In genomic region chrX:74225111-74225510, GRCh38 we compare ENCODE assay signal across 38 cellular contexts.
"Had no signal": no experiment of that assay in that cellular context is flagged by ENCODE, and none has a peak within 500 bp of the region (broad histone marks: within the 10 kb centered on the region; RNA-seq: fewer than 3 reads in every experiment).

No MANE protein-coding gene starts in this region.

- H3K36me3 ChIP-seq: adrenal gland had no signal

- H3K4me3 ChIP-seq: adrenal gland, cardiac muscle cell had no signal

- H3K27me3 Mint-ChIP-seq: activated B cell treated with CpG ODN at 0.5 μM for 24 hours; activated CD4-positive, alpha-beta memory T cell treated with anti-CD3 and anti-CD28 coated beads for 36 hours; activated CD4-positive, alpha-beta T cell treated with anti-CD3 and anti-CD28 coated beads, Interleukin-2, amount 10 ng/mL, durations not matched to agents 24 days and 14 days; activated CD8-positive, alpha-beta T cell treated with anti-CD3 and anti-CD28 coated beads for 36 hours; activated naive CD8-positive, alpha-beta T cell treated with anti-CD3 and anti-CD28 coated beads for 36 hours; activated T-helper 17 cell treated with anti-CD3 and anti-CD28 coated beads, Interleukin-2, amount 50 U/mL, for 72 hours; brain; central memory CD8-positive, alpha-beta T cell had no signal

- DNase-seq: activated B cell treated with CpG ODN at 0.5 μM for 24 hours; activated CD4-positive, alpha-beta memory T cell treated with anti-CD3 and anti-CD28 coated beads for 36 hours; activated CD4-positive, alpha-beta T cell treated with anti-CD3 and anti-CD28 coated beads for 4 hours; activated CD4-positive, alpha-beta T cell treated with anti-CD3 and anti-CD28 coated beads, Interleukin-2, amount 10 ng/mL, durations not matched to agents 24 days and 14 days; activated CD4-positive, alpha-beta T cell treated with anti-CD3 and anti-CD28 coated beads, Interleukin-2, amount 50 U/mL, for 1 hour; activated CD4-positive, alpha-beta T cell treated with anti-CD3 and anti-CD28 coated beads, Interleukin-2, amount 50 U/mL, for 4 hours; activated CD4-positive, CD25-positive, alpha-beta regulatory T cell treated with anti-CD3 and anti-CD28 coated beads, Interleukin-2, amount 50 U/mL, for 72 hours; activated CD8-positive, alpha-beta memory T cell treated with anti-CD3 and anti-CD28 coated beads, Interleukin-2, amount 50 U/mL, for 4 hours; activated CD8-positive, alpha-beta T cell treated with anti-CD3 and anti-CD28 coated beads for 36 hours; activated effector memory CD4-positive, alpha-beta T cell treated with anti-CD3 and anti-CD28 coated beads, Interleukin-2, amount 50 U/mL, for 16 hours; activated gamma-delta T cell treated with Interleukin-2 at 50 U/mL for 16 hours; activated naive CD4-positive, alpha-beta T cell; activated naive CD4-positive, alpha-beta T cell treated with anti-CD3 and anti-CD28 coated beads for 36 hours; activated naive CD4-positive, alpha-beta T cell treated with anti-CD3 and anti-CD28 coated beads, Interleukin-2, amount 50 U/mL, for 16 hours; activated naive CD8-positive, alpha-beta T cell treated with anti-CD3 and anti-CD28 coated beads for 36 hours; activated T-cell treated with anti-CD3 and anti-CD28 coated beads for 4 hours; activated T-cell treated with anti-CD3 and anti-CD28 coated beads, Interleukin-2, amount 50 U/mL, for 1 hour; activated T-cell treated with anti-CD3 and anti-CD28 coated beads, Interleukin-2, amount 50 U/mL, for 4 hours; activated T-cell treated with anti-CD3 and anti-CD28 coated beads, Interleukin-2, amount 50 U/mL, for 72 hours; adrenal gland; amniotic stem cell; aorta; caudate nucleus; cerebellar nuclear complex; T-helper 1 cell; T-helper 2 cell; T-helper 9 cell had no signal

- H3K9me3 ChIP-seq: adrenal gland had no signal

- H3K27ac ChIP-seq: adrenal gland, cardiac muscle cell, VCaP had no signal

- H3K27ac Mint-ChIP-seq: activated B cell treated with CpG ODN at 0.5 μM for 24 hours; activated CD4-positive, alpha-beta memory T cell treated with anti-CD3 and anti-CD28 coated beads for 36 hours; activated CD4-positive, alpha-beta T cell treated with anti-CD3 and anti-CD28 coated beads, Interleukin-2, amount 10 ng/mL, durations not matched to agents 24 days and 14 days; activated CD8-positive, alpha-beta T cell treated with anti-CD3 and anti-CD28 coated beads for 36 hours; activated naive CD4-positive, alpha-beta T cell treated with anti-CD3 and anti-CD28 coated beads for 36 hours; activated naive CD4-positive, alpha-beta T cell treated with anti-CD3 and anti-CD28 coated beads, Interleukin-2, amount 50 U/mL, for 72 hours; activated naive CD8-positive, alpha-beta T cell treated with anti-CD3 and anti-CD28 coated beads for 36 hours; activated T-cell treated with anti-CD3 and anti-CD28 coated beads, Interleukin-2, amount 50 U/mL, for 72 hours; activated T-helper 1 cell treated with anti-CD3 and anti-CD28 coated beads, Interleukin-12 subunit alpha, Interleukin-12 subunit beta, Interleukin-2, Interleukin-4 antibody, amounts not matched to agents 30 ng/mL and 10 ng/mL and 1 ng/mL, durations not matched to agents 14 hours and 24 hours and 36 hours; activated T-helper 17 cell treated with anti-CD3 and anti-CD28 coated beads, Interleukin-2, amount 50 U/mL, for 72 hours; brain; T-helper 1 cell treated with Interleukin-12 subunit alpha and Interleukin-12 subunit beta and Interleukin-4 antibody, amounts not matched to agents 30 μg/mL and 1 μg/mL, for 36 hours; T-helper 2 cell treated with Interferon-gamma antibody and Interleukin-4, amounts not matched to agents 5 μg/mL and 100 μg/mL, for 36 hours had no signal

- H3K4me3 Mint-ChIP-seq: activated B cell treated with CpG ODN at 0.5 μM for 24 hours; activated CD4-positive, alpha-beta memory T cell treated with anti-CD3 and anti-CD28 coated beads for 36 hours; activated CD4-positive, alpha-beta T cell treated with anti-CD3 and anti-CD28 coated beads, Interleukin-2, amount 10 ng/mL, durations not matched to agents 24 days and 14 days; activated CD8-positive, alpha-beta T cell treated with anti-CD3 and anti-CD28 coated beads for 36 hours; activated naive CD4-positive, alpha-beta T cell treated with anti-CD3 and anti-CD28 coated beads for 36 hours; activated naive CD8-positive, alpha-beta T cell treated with anti-CD3 and anti-CD28 coated beads for 36 hours; activated T-cell treated with anti-CD3 and anti-CD28 coated beads, Interleukin-2, amount 50 U/mL, for 4 hours; activated T-cell treated with anti-CD3 and anti-CD28 coated beads, Interleukin-2, amount 50 U/mL, for 72 hours; activated T-helper 1 cell treated with anti-CD3 and anti-CD28 coated beads, Interleukin-12 subunit alpha, Interleukin-12 subunit beta, Interleukin-2, Interleukin-4 antibody, amounts not matched to agents 30 ng/mL and 10 ng/mL and 1 ng/mL, durations not matched to agents 14 hours and 24 hours and 36 hours; activated T-helper 17 cell treated with anti-CD3 and anti-CD28 coated beads, Interleukin-2, amount 50 U/mL, for 72 hours; brain; central memory CD8-positive, alpha-beta T cell; T-helper 1 cell treated with Interleukin-12 subunit alpha and Interleukin-12 subunit beta and Interleukin-4 antibody, amounts not matched to agents 30 μg/mL and 1 μg/mL, for 36 hours; T-helper 2 cell treated with Interferon-gamma antibody and Interleukin-4, amounts not matched to agents 5 μg/mL and 100 μg/mL, for 36 hours had no signal

- H3K4me1 ChIP-seq: adrenal gland had no signal

- H3K27me3 ChIP-seq: adrenal gland, cardiac muscle cell had no signal

- ATAC-seq: activated CD8-positive, alpha-beta T cell treated with anti-CD3 and anti-CD28 coated beads for 36 hours; activated naive CD4-positive, alpha-beta T cell treated with anti-CD3 and anti-CD28 coated beads, Interleukin-2, amount 50 U/mL, for 72 hours; activated T-cell treated with anti-CD3 and anti-CD28 coated beads, Interleukin-2, amount 50 U/mL, for 4 hours; activated T-cell treated with anti-CD3 and anti-CD28 coated beads, Interleukin-2, amount 50 U/mL, for 72 hours; activated T-helper 17 cell treated with anti-CD3 and anti-CD28 coated beads, Interleukin-2, amount 50 U/mL, for 72 hours had no signal

- H3K4me1 Mint-ChIP-seq: activated B cell treated with CpG ODN at 0.5 μM for 24 hours; activated CD4-positive, alpha-beta T cell treated with anti-CD3 and anti-CD28 coated beads, Interleukin-2, amount 10 ng/mL, durations not matched to agents 24 days and 14 days had no signal

- H3K9me3 Mint-ChIP-seq: activated B cell treated with CpG ODN at 0.5 μM for 24 hours; activated CD4-positive, alpha-beta memory T cell treated with anti-CD3 and anti-CD28 coated beads for 36 hours; activated CD4-positive, alpha-beta T cell treated with anti-CD3 and anti-CD28 coated beads, Interleukin-2, amount 10 ng/mL, durations not matched to agents 24 days and 14 days; activated CD8-positive, alpha-beta T cell treated with anti-CD3 and anti-CD28 coated beads for 36 hours; activated naive CD4-positive, alpha-beta T cell treated with anti-CD3 and anti-CD28 coated beads for 36 hours; activated naive CD4-positive, alpha-beta T cell treated with anti-CD3 and anti-CD28 coated beads, Interleukin-2, amount 50 U/mL, for 72 hours; activated naive CD8-positive, alpha-beta T cell treated with anti-CD3 and anti-CD28 coated beads for 36 hours; activated T-cell treated with anti-CD3 and anti-CD28 coated beads, Interleukin-2, amount 50 U/mL, for 4 hours; activated T-cell treated with anti-CD3 and anti-CD28 coated beads, Interleukin-2, amount 50 U/mL, for 72 hours; activated T-helper 1 cell treated with anti-CD3 and anti-CD28 coated beads, Interleukin-12 subunit alpha, Interleukin-12 subunit beta, Interleukin-2, Interleukin-4 antibody, amounts not matched to agents 30 ng/mL and 10 ng/mL and 1 ng/mL, durations not matched to agents 14 hours and 24 hours and 36 hours; activated T-helper 17 cell treated with anti-CD3 and anti-CD28 coated beads, Interleukin-2, amount 50 U/mL, for 72 hours; central memory CD8-positive, alpha-beta T cell; T-helper 1 cell treated with Interleukin-12 subunit alpha and Interleukin-12 subunit beta and Interleukin-4 antibody, amounts not matched to agents 30 μg/mL and 1 μg/mL, for 36 hours; T-helper 2 cell treated with Interferon-gamma antibody and Interleukin-4, amounts not matched to agents 5 μg/mL and 100 μg/mL, for 36 hours had no signal

- FAIRE-seq: bronchial epithelial cell, TTC549 had no signal
